27 cellular contexts compared by ENCODE assay signal in genomic region chr5:17290620-17290974, GRCh38.
"Had no signal": no experiment of that assay in that cellular context is flagged by ENCODE, and none has a peak within 500 bp of the region (broad histone marks: within the 10 kb centered on the region; RNA-seq: fewer than 3 reads in every experiment).

No MANE protein-coding gene starts in this region.

- H3K27me3 ChIP-seq: adrenal gland, gastroesophageal sphincter, right atrium auricular region, tibial nerve had no signal

- H3K36me3 ChIP-seq: adrenal gland, gastroesophageal sphincter, right atrium auricular region, tibial nerve had no signal

- H3K27ac ChIP-seq: adrenal gland, epithelial cell of prostate, gastroesophageal sphincter, parathyroid adenoma, right atrium auricular region, tibial nerve had no signal

- H3K4me1 ChIP-seq: adrenal gland, gastroesophageal sphincter, parathyroid adenoma, right atrium auricular region, tibial nerve had no signal

- DNase-seq: activated CD4-positive, alpha-beta T cell treated with anti-CD3 and anti-CD28 coated beads for 48 hours; activated CD4-positive, alpha-beta T cell treated with anti-CD3 and anti-CD28 coated beads, Interleukin-2, amount 50 U/mL, for 48 hours; activated CD8-positive, alpha-beta memory T cell treated with anti-CD3 and anti-CD28 coated beads for 24 hours; activated effector memory CD4-positive, alpha-beta T cell treated with anti-CD3 and anti-CD28 coated beads, Interleukin-2, amount 50 U/mL, for 16 hours; activated naive CD4-positive, alpha-beta T cell treated with anti-CD3 and anti-CD28 coated beads for 36 hours; activated naive CD8-positive, alpha-beta T cell treated with anti-CD3 and anti-CD28 coated beads for 36 hours; adrenal gland; dermis blood vessel endothelial cell; effector CD4-positive, alpha-beta T cell; hippocampal formation; kidney; left colon; stimulated activated CD4-positive, alpha-beta T cell treated with anti-CD3 and anti-CD28 coated beads, Interleukin-15, amount 100 ng/mL, for 24 hours; stimulated activated CD4-positive, alpha-beta T cell treated with anti-CD3 and anti-CD28 coated beads, Interleukin-2, amount 100 ng/mL, for 24 hours; stimulated activated naive CD4-positive, alpha-beta T cell treated with Interleukin-2 at 50 U/mL for 16 hours; SW 1271; T-helper 9 cell had no signal

- FAIRE-seq: bronchial epithelial cell, colon, endometrium, kidney, TTC549 had no signal

- H3K9ac ChIP-seq: parathyroid adenoma had no signal

- ATAC-seq: gastroesophageal sphincter; left colon; natural killer cell treated with Interleukin-12 subunit alpha and Interleukin-12 subunit beta and Interleukin-15 and Interleukin-18, amount 100 ng/mL, for 72 hours had no signal

- H2AFZ ChIP-seq: parathyroid adenoma had no signal

- H3K4me3 ChIP-seq: adrenal gland, gastroesophageal sphincter, right atrium auricular region, tibial nerve had no signal

- H3K9me3 ChIP-seq: adrenal gland, gastroesophageal sphincter, right atrium auricular region, tibial nerve had no signal

- H3K79me2 ChIP-seq: parathyroid adenoma had no signal
